Comparison of ENCODE assay signal across 7 cellular contexts in the genomic region with DNA sequence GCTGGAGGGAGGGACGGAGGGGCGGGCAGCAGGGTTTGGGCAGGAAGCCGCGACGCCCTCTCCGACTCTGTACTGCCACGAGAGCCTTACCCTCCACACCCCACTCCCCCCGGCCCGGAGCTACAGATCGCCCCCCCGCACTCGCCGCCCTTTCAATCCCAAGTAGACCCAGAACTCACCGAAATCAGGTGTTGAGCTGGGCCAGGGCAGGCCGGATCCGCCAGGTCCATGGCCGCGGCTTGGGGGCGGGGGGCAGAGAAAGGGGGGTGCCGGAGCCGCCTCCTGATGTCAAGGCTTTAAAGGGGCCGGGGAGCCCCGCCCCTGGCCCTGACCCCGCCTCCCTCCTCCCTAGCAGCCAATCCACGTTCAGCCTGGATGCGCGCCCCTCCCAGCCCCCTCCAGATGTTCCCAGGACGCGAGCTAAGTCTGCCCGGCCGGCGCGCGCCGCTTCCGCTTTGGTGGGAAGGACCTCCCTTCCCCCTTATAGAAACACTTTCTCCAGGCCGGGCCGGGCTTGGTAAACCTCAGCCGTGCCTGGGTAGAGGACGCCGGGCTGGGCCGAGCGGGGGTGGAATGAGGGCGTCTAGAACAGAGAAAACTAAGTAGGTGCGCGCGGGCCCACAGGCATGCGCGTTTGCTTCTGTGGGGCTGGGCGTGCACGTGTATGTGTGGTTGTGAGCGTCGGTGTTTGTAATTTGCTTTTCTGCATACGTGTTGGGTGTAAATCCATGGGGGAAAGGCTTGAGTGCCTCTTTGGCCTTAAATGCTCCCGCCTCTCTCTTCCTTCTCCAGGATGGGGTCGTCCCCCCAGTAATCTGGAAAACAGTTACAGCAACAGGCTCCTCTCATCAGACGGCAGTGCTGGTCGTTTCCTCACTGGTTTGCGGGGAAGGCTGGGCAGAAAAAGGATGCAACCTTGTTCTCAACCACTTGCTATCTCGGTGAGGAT.
DNase-seq lines count a peak whose midpoint lies in the region; ATAC-seq lines count a peak whose summit lies in the region.

TSS of gene NCKAP5L (minus strand) at position 271 of the 949 bp plus-strand sequence. CDS start 24,369 bp downstream, outside the sequence.

- DNase-seq in NCI-H2029 (lab: John Stamatoyannopoulos, UW) (peak; percentile 90), T-helper 9 cell (peak; percentile 92), astrocyte of the hippocampus (ENCODE audit: low read depth, low spot score) (peak; percentile 98), hepatic stellate cell (ENCODE audit: low spot score) (peak; percentile 97), retina (peak; percentile 95)

- peak; percentile 86 for ATAC-seq in GM18502 (IDR thresholded peaks at IDR 0.05; ENCODE audit: poor library complexity, unreplicated experiment)
- ATAC-seq in HG02970 (IDR thresholded peaks at IDR 0.05; ENCODE audit: low FRiP score, unreplicated experiment): peak; percentile 79

Comparison
In these comparisons a context has a peak if more than half of its experiments do, and no peak if none do; other contexts are left out.
1. Peak in every context shown above with its lines: DNase-seq and ATAC-seq.